ENCODE assay signal across 27 cellular contexts in the genomic region with DNA sequence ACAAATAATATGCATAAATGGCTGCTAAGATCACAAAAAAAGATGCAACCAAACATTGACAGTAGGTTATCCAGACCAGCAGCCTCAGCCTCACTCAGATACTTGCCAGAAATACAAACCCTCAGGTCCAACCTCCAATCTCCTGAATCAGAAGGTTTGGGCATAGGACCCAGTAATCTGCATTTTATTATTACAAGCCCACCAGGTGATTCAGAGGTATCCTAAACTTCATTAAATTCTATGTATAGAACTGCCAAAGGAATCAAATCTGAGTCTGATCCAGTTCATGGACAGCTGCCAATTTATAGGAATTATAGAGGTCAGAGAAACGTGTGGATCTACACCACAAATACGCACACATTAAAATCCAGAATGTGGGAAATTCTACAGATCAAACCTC.
"Had no signal": no experiment of that assay in that cellular context is flagged by ENCODE, and none has a peak within 500 bp of the region (broad histone marks: within the 10 kb centered on the region; RNA-seq: fewer than 3 reads in every experiment).

No MANE protein-coding gene starts in this region.

- H3K4me3 Mint-ChIP-seq: mesothelial cell of epicardium; naive B cell; natural killer cell; nephron progenitor cell; neural progenitor cell; stimulated activated naive B cell treated with anti-CD40 and anti-IgM and Interleukin-4, amounts not matched to agents 10 μg/mL and 1 μg/mL and 100 μg/mL, for 72 hours had no signal

- H3K27ac Mint-ChIP-seq: mesothelial cell of epicardium; naive B cell; natural killer cell; nephron progenitor cell; neural progenitor cell; progenitor cell of endocrine pancreas; stimulated activated naive B cell treated with anti-CD40 and anti-IgM and Interleukin-4, amounts not matched to agents 10 μg/mL and 1 μg/mL and 100 μg/mL, for 72 hours had no signal

- H3K4me1 Mint-ChIP-seq: naive B cell, natural killer cell, nephron progenitor cell, neural progenitor cell had no signal

- H3K27me3 ChIP-seq: heart right ventricle, hepatocyte, neural progenitor cell, ovary, stomach, suprapubic skin, tibial artery, upper lobe of right lung had no signal

- H3K4me3 ChIP-seq: heart right ventricle, hepatocyte, lung, neural progenitor cell, ovary, skin epidermis, stomach, suprapubic skin, thoracic aorta, tibial artery, upper lobe of right lung had no signal

- H3K27me3 Mint-ChIP-seq: naive B cell; progenitor cell of endocrine pancreas; stimulated activated naive B cell treated with anti-CD40 and anti-IgM and Interleukin-4, amounts not matched to agents 10 μg/mL and 1 μg/mL and 100 μg/mL, for 72 hours had no signal

- H3K9me3 ChIP-seq: ovary, thoracic aorta, tibial artery, upper lobe of right lung had no signal

- H3K4me1 ChIP-seq: neural progenitor cell had no signal

- H3K27ac ChIP-seq: hepatocyte, neural progenitor cell, ovary, suprapubic skin had no signal

- DNase-seq: heart right ventricle; kidney glomerular epithelial cell; left cardiac atrium; mesendoderm; naive B cell; natural killer cell; nephron progenitor cell; ovary; right cardiac atrium; stimulated activated CD4-positive, alpha-beta T cell treated with anti-CD3 and anti-CD28 coated beads, Interleukin-12 subunit alpha, Interleukin-12 subunit beta, amount 100 ng/mL, for 4 hours; stimulated activated CD4-positive, alpha-beta T cell treated with anti-CD3 and anti-CD28 coated beads, Interleukin-15, amount 100 ng/mL, for 24 hours; stimulated activated CD4-positive, alpha-beta T cell treated with anti-CD3 and anti-CD28 coated beads, Interleukin-2, amount 100 ng/mL, for 24 hours; stimulated activated CD4-positive, alpha-beta T cell treated with anti-CD3 and anti-CD28 coated beads, Interleukin-4, amount 100 ng/mL, for 1 hour; stimulated activated naive B cell treated with anti-CD40 and anti-IgM and Interleukin-4, amounts not matched to agents 10 μg/mL and 1 μg/mL and 100 μg/mL, for 72 hours; stimulated activated naive CD8-positive, alpha-beta T cell treated with anti-CD3 and anti-CD28 coated beads, Interleukin-15, Interleukin-2, amounts not matched to agents 100 U/mL and 50 U/mL, for 24 hours; stomach; tibial artery; trophoblast cell; upper lobe of right lung had no signal

- H3K9ac ChIP-seq: neural progenitor cell had no signal

- H3K36me3 ChIP-seq: ovary, stomach, suprapubic skin, thoracic aorta, tibial artery, upper lobe of right lung had no signal

- H3K36me3 Mint-ChIP-seq: natural killer cell had no signal
